In genomic region chr5:175659546-175660248, GRCh38 we compare ENCODE assay signal across 1 cellular context.
TF ChIP-seq lines count a peak whose summit lies in the region.

No MANE protein-coding gene starts in this region.

TF ChIP-seq in HepG2, 621 proteins besides CTCF, POLR2A, EP300 and RAD21:
- TF ChIP-seq THAP9 (CRISPR knock-in tag; IDR thresholded peaks at IDR 0.05; ENCODE audit: borderline replicate concordance) = no peak
- TF ChIP-seq DR1 (CRISPR knock-in tag; IDR thresholded peaks at IDR 0.05) = no peak
- TF ChIP-seq BCL6 (CRISPR knock-in tag; IDR thresholded peaks at IDR 0.05) = no peak
- TF ChIP-seq MTF1 (CRISPR knock-in tag; IDR thresholded peaks at IDR 0.05) = no peak
- no peak for TF ChIP-seq CENPBD1 (CRISPR knock-in tag; IDR thresholded peaks at IDR 0.05; ENCODE audit: borderline replicate concordance, low read depth)
- TF ChIP-seq JUNB (CRISPR knock-in tag; IDR thresholded peaks at IDR 0.05; ENCODE audit: borderline replicate concordance) = no peak
- no peak for TF ChIP-seq IRF2 (CRISPR knock-in tag; IDR thresholded peaks at IDR 0.05)
- TF ChIP-seq ZNF878 (CRISPR knock-in tag; IDR thresholded peaks at IDR 0.05) = no peak
- no peak for TF ChIP-seq ZBTB46 (CRISPR knock-in tag; IDR thresholded peaks at IDR 0.05; ENCODE audit: borderline replicate concordance)
- TF ChIP-seq ZNF34 (CRISPR knock-in tag; IDR thresholded peaks at IDR 0.05; ENCODE audit: borderline replicate concordance) = no peak
- TF ChIP-seq FOXA1 (IDR thresholded peaks at IDR 0.05) = no peak
- TF ChIP-seq FOXA1 (CRISPR knock-in tag; IDR thresholded peaks at IDR 0.05) = no peak
- TF ChIP-seq KDM5A (IDR thresholded peaks at IDR 0.05; ENCODE audit: borderline replicate concordance, low read length) = no peak
- TF ChIP-seq PBX3 (CRISPR knock-in tag; IDR thresholded peaks at IDR 0.05; ENCODE audit: borderline replicate concordance) = no peak
- no peak for TF ChIP-seq KIAA2018 (CRISPR knock-in tag; IDR thresholded peaks at IDR 0.05; ENCODE audit: borderline replicate concordance)
- no peak for TF ChIP-seq KLF11 (CRISPR knock-in tag; IDR thresholded peaks at IDR 0.05)
- no peak for TF ChIP-seq BRF2 (CRISPR knock-in tag; IDR thresholded peaks at IDR 0.05)
- TF ChIP-seq ZNF713 (CRISPR knock-in tag; IDR thresholded peaks at IDR 0.05) = no peak
- TF ChIP-seq ZNF749 (CRISPR knock-in tag; IDR thresholded peaks at IDR 0.05; ENCODE audit: borderline replicate concordance) = no peak
- no peak for TF ChIP-seq ZNF576 (CRISPR knock-in tag; IDR thresholded peaks at IDR 0.05)
- no peak for TF ChIP-seq SMARCE1 (IDR thresholded peaks at IDR 0.05; ENCODE audit: borderline replicate concordance)
